In the genomic region with DNA sequence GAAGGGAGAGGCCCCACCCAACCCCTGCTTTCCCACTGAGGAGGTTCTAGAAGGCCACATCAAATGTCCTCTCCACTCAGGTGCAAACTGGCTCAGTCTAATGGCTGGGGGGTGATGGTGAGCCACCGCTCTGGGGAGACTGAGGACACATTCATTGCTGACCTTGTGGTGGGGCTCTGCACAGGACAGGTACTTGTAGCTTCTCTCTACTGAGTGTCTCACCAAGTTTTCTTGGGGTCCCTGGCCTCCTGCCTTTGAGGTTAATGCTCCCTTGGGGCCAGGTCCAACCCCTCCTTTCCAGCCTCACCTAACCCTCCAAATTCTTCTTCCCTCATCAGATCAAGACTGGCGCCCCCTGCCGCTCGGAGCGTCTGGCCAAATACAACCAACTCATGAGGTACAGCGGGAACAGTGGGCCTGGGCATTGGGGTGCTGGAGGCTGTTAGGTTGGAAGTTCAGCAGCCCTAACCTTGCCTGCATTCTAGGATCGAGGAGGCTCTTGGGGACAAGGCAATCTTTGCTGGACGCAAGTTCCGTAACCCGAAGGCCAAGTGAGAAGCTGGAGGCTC, we compare ENCODE assay signal across 1 cellular context.
TF ChIP-seq lines count a peak whose summit lies in the region.

No MANE protein-coding gene starts in this region.

TF ChIP-seq in A549, 52 proteins besides CTCF, POLR2A, EP300 and RAD21 (continued from another document):
- TF ChIP-seq, protein P1, sequence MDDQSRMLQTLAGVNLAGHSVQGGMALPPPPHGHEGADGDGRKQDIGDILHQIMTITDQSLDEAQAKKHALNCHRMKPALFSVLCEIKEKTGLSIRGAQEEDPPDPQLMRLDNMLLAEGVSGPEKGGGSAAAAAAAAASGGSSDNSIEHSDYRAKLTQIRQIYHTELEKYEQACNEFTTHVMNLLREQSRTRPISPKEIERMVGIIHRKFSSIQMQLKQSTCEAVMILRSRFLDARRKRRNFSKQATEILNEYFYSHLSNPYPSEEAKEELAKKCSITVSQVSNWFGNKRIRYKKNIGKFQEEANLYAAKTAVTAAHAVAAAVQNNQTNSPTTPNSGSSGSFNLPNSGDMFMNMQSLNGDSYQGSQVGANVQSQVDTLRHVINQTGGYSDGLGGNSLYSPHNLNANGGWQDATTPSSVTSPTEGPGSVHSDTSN (IDR thresholded peaks at IDR 0.05): no peak
- TF ChIP-seq ZC3H11A (IDR thresholded peaks at IDR 0.05): no peak
- TF ChIP-seq, protein P2, sequence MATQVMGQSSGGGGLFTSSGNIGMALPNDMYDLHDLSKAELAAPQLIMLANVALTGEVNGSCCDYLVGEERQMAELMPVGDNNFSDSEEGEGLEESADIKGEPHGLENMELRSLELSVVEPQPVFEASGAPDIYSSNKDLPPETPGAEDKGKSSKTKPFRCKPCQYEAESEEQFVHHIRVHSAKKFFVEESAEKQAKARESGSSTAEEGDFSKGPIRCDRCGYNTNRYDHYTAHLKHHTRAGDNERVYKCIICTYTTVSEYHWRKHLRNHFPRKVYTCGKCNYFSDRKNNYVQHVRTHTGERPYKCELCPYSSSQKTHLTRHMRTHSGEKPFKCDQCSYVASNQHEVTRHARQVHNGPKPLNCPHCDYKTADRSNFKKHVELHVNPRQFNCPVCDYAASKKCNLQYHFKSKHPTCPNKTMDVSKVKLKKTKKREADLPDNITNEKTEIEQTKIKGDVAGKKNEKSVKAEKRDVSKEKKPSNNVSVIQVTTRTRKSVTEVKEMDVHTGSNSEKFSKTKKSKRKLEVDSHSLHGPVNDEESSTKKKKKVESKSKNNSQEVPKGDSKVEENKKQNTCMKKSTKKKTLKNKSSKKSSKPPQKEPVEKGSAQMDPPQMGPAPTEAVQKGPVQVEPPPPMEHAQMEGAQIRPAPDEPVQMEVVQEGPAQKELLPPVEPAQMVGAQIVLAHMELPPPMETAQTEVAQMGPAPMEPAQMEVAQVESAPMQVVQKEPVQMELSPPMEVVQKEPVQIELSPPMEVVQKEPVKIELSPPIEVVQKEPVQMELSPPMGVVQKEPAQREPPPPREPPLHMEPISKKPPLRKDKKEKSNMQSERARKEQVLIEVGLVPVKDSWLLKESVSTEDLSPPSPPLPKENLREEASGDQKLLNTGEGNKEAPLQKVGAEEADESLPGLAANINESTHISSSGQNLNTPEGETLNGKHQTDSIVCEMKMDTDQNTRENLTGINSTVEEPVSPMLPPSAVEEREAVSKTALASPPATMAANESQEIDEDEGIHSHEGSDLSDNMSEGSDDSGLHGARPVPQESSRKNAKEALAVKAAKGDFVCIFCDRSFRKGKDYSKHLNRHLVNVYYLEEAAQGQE (IDR thresholded peaks at IDR 0.05): no peak
- peak in 1 of 2 experiments; percentile 25; a peak in 1 of 5 replicates for TF ChIP-seq JUN (IDR thresholded peaks at IDR 0.05)
- TF ChIP-seq SREBF2 (IDR thresholded peaks at IDR 0.05): no peak
